35 cellular contexts compared by ENCODE assay signal in the genomic region with DNA sequence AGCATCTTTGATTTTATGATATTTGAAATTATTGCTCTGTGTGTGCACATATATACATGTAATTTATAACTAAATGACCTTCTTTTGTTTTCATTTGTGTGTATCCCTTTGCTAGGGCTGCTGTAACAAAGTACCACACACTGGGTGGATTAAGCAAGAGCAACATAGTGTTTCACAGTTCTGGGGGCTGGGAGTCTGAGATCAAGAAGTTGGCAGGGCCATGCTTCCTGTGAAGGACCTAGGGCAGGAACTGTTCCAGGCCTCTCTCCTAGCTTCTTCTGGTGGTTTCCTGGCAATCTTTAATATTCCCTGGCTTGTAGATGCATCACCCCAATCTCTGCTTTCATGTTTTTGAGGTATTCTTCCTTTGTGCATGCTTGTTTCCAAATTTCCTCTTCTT.
DNase-seq lines count a peak whose midpoint lies in the region; TF ChIP-seq lines count a peak whose summit lies in the region.
"Had no signal": no experiment of that assay in that cellular context is flagged by ENCODE, and none has a peak within 500 bp of the region (broad histone marks: within the 10 kb centered on the region; RNA-seq: fewer than 3 reads in every experiment).

No MANE protein-coding gene starts in this region.

- no peaks in the 10 kb centered on the region for H3K9me3 Mint-ChIP-seq in MCF 10A (ENCODE audit: unreplicated experiment)

- H3K27me3 Mint-ChIP-seq in MCF 10A (ENCODE audit: insufficient read depth, unreplicated experiment), result no peaks in the 10 kb centered on the region
- H3K27me3 Mint-ChIP-seq: B cell; CD4-positive, alpha-beta memory T cell; CD4-positive, alpha-beta T cell; CD4-positive, CD25-positive, alpha-beta regulatory T cell; CD8-positive, alpha-beta memory T cell had no signal

- CTCF ChIA-PET in MCF 10A (lab: Yijun Ruan, JAX) (interaction anchor here (1.5 kb wide), 1 partner anchor 15 kb away, joined by 4 read pairs; no protein-coding TSS in a partner anchor), mammary epithelial cell (lab: Charles Lee; ENCODE audit: low non-redundant PET) (no interaction called here)

- no peak overlapping the region for H3K9ac ChIP-seq in mammary epithelial cell (ENCODE audit: insufficient read depth, low read length)
- H3K9ac ChIP-seq: BLaER1; BLaER1 treated with 17β-estradiol and CSF1 and Interleukin-3, amounts not matched to agents 10 nM and 100 nM had no signal

- no peaks in the 10 kb centered on the region for H3K27me3 ChIP-seq in mammary epithelial cell (ENCODE audit: insufficient read depth, low read length)
- no peaks in the 10 kb centered on the region for H3K27me3 ChIP-seq in effector memory CD4-positive, alpha-beta T cell (replicated peaks; ENCODE audit: control insufficient read depth, insufficient read depth, low read length, poor library complexity, severe bottlenecking)
- H3K27me3 ChIP-seq: BE2C; BLaER1; BLaER1 treated with 17β-estradiol and CSF1 and Interleukin-3, amounts not matched to agents 10 nM and 100 nM had no signal

- no peak overlapping the region for H3K27ac ChIP-seq in mammary epithelial cell (ENCODE audit: insufficient read depth, low read depth, low read length)
- H3K27ac ChIP-seq in effector memory CD4-positive, alpha-beta T cell (ENCODE audit: insufficient read depth, low read length, poor library complexity, severe bottlenecking), result no peak overlapping the region
- H3K27ac ChIP-seq: 22Rv1; A549; BLaER1; BLaER1 treated with 17β-estradiol and CSF1 and Interleukin-3, amounts not matched to agents 10 nM and 100 nM; C4-2B had no signal

- no peaks in the 10 kb centered on the region for H3K9me3 ChIP-seq in mammary epithelial cell (replicated peaks; ENCODE audit: insufficient read depth, low read length)
- H3K9me3 ChIP-seq in effector memory CD4-positive, alpha-beta T cell (ENCODE audit: control insufficient read depth, low read length), result no peaks in the 10 kb centered on the region
- H3K9me3 ChIP-seq: A549; BE2C; BLaER1; BLaER1 treated with 17β-estradiol and CSF1 and Interleukin-3, amounts not matched to agents 10 nM and 100 nM; Caco-2 had no signal

- POLR2A ChIA-PET in MCF 10A (lab: Yijun Ruan, JAX), result no interaction called here

- H3K36me3 Mint-ChIP-seq in MCF 10A (ENCODE audit: insufficient read depth, unreplicated experiment), result no peaks in the 10 kb centered on the region
- H3K36me3 Mint-ChIP-seq: CD14-positive monocyte; CD4-positive, alpha-beta memory T cell; CD4-positive, CD25-positive, alpha-beta regulatory T cell; CD8-positive, alpha-beta T cell had no signal

- in situ Hi-C loops in mammary epithelial cell (cut with MboI; ENCODE audit: low sequenced_read_pairs in 2 of 2), result no loop called here

- H3K27ac Mint-ChIP-seq in MCF 10A (ENCODE audit: low read depth, unreplicated experiment), result no peak overlapping the region
- H3K27ac Mint-ChIP-seq: B cell; CD14-positive monocyte; CD4-positive, alpha-beta memory T cell; CD4-positive, alpha-beta T cell; CD4-positive, CD25-positive, alpha-beta regulatory T cell; CD8-positive, alpha-beta memory T cell; CD8-positive, alpha-beta T cell had no signal

- no peak overlapping the region for H3K4me3 ChIP-seq in mammary epithelial cell (replicated peaks in 1 of 3; ENCODE audit: insufficient read depth in 1 of 3, low read depth in 2 of 3, low read length in 3 of 3)
- no peak overlapping the region for H3K4me3 ChIP-seq in cardiac fibroblast (replicated peaks in 1 of 2; ENCODE audit: low read depth in 2 of 2, low read length in 2 of 2)
- no peak overlapping the region for H3K4me3 ChIP-seq in fibroblast of pulmonary artery (replicated peaks; ENCODE audit: low read depth, low read length)
- H3K4me3 ChIP-seq in effector memory CD4-positive, alpha-beta T cell (ENCODE audit: insufficient read depth, low read depth, low read length, poor library complexity, severe bottlenecking), result no peak overlapping the region
- H3K4me3 ChIP-seq: A549; BLaER1; BLaER1 treated with 17β-estradiol and CSF1 and Interleukin-3, amounts not matched to agents 10 nM and 100 nM had no signal

- H3K4me1 Mint-ChIP-seq in MCF 10A (ENCODE audit: insufficient read depth, unreplicated experiment), result peaks cover 4% of the 10 kb centered on the region
- H3K4me1 Mint-ChIP-seq: B cell; CD14-positive monocyte; CD4-positive, alpha-beta memory T cell; CD4-positive, CD25-positive, alpha-beta regulatory T cell; CD8-positive, alpha-beta memory T cell had no signal

- H3K4me1 ChIP-seq in mammary epithelial cell (ENCODE audit: insufficient read depth, low read length), result no peaks in the 10 kb centered on the region
- no peaks in the 10 kb centered on the region for H3K4me1 ChIP-seq in effector memory CD4-positive, alpha-beta T cell (ENCODE audit: control insufficient read depth, insufficient read depth, low read length, poor library complexity, severe bottlenecking)
- H3K4me1 ChIP-seq: A549; BE2C; BLaER1; BLaER1 treated with 17β-estradiol and CSF1 and Interleukin-3, amounts not matched to agents 10 nM and 100 nM; Caco-2 had no signal

- no peak overlapping the region for H3K4me2 ChIP-seq in mammary epithelial cell (ENCODE audit: insufficient read depth, low read depth, low read length)
- H3K4me2 ChIP-seq: A549; BLaER1; BLaER1 treated with 17β-estradiol and CSF1 and Interleukin-3, amounts not matched to agents 10 nM and 100 nM had no signal

- no TSS peak for BruUV-seq in MCF 10A (replicated peaks; lab: Mats Ljungman, UMichigan)
- no TSS peak for BruUV-seq in mammary epithelial cell (replicated peaks; lab: Mats Ljungman, UMichigan)

- dilution Hi-C loops in mammary epithelial cell (cut with HindIII; ENCODE audit: low sequenced_read_pairs), result no loop called here

- no peak overlapping the region for H3K4me3 Mint-ChIP-seq in MCF 10A (ENCODE audit: unreplicated experiment)
- H3K4me3 Mint-ChIP-seq: B cell; CD14-positive monocyte; CD4-positive, alpha-beta memory T cell; CD4-positive, alpha-beta T cell; CD4-positive, CD25-positive, alpha-beta regulatory T cell; CD8-positive, alpha-beta memory T cell; CD8-positive, alpha-beta T cell had no signal

- H4K20me1 ChIP-seq in mammary epithelial cell (ENCODE audit: insufficient read depth, low read length), result no peaks in the 10 kb centered on the region
- H4K20me1 ChIP-seq: BLaER1; BLaER1 treated with 17β-estradiol and CSF1 and Interleukin-3, amounts not matched to agents 10 nM and 100 nM had no signal

- TF ChIP-seq CTCF in MCF 10A (IDR thresholded peaks at IDR 0.05; ENCODE audit: unreplicated experiment), result no peak
- TF ChIP-seq CTCF in mammary epithelial cell (conservative IDR thresholded peaks at IDR 0.05 in 1 of 2, IDR thresholded peaks at IDR 0.05 in 1 of 2; ENCODE audit: extremely low read depth in 1 of 2, insufficient read depth in 1 of 2, low read depth in 1 of 2, low read length in 2 of 2), result no peak
- no peak for TF ChIP-seq CTCF in cardiac fibroblast (IDR thresholded peaks at IDR 0.05; ENCODE audit: low read depth, low read length)
- no peak for TF ChIP-seq CTCF in fibroblast of pulmonary artery (IDR thresholded peaks at IDR 0.05; ENCODE audit: low read length, missing control alignments)

- no peak overlapping the region for H2AFZ ChIP-seq in mammary epithelial cell (ENCODE audit: low read depth, low read length)

- intact Hi-C loops in MCF 10A (cut with micrococcal nuclease), result no loop called here
- intact Hi-C loops in mammary epithelial cell (cut with micrococcal nuclease), result no loop called here

- no peaks in the 10 kb centered on the region for H3K36me3 ChIP-seq in mammary epithelial cell (ENCODE audit: insufficient read depth, low read length)
- no peaks in the 10 kb centered on the region for H3K36me3 ChIP-seq in effector memory CD4-positive, alpha-beta T cell (ENCODE audit: control insufficient read depth, insufficient read depth, low read length)
- H3K36me3 ChIP-seq: BE2C; BLaER1; BLaER1 treated with 17β-estradiol and CSF1 and Interleukin-3, amounts not matched to agents 10 nM and 100 nM had no signal

- no peaks in the 10 kb centered on the region for H3K79me2 ChIP-seq in mammary epithelial cell (ENCODE audit: insufficient read depth, low read length)

- DNase-seq in MCF 10A (ENCODE audit: unreplicated experiment) (peak; percentile 13), mammary epithelial cell (no peak), HT1080 (ENCODE audit: low read depth) (peak; percentile 13), cardiac fibroblast (ENCODE audit: low read depth in 2 of 2) (peak; percentile 37 to 87), fibroblast of pulmonary artery (ENCODE audit: low read depth) (peak; percentile 85), OCI-M2 (lab: John Stamatoyannopoulos, UW; ENCODE audit: unreplicated experiment) (no peak), NAMALWA (ENCODE audit: low spot score) (no peak)
- DNase-seq in effector memory CD4-positive, alpha-beta T cell, result no peak
- DNase-seq: 8988T; ACHN; AML-193; BE2C; C1 segment of cervical spinal cord; Caco-2; Calu3; CD4-positive, alpha-beta memory T cell; CD4-positive, alpha-beta T cell; CD4-positive, CD25-positive, alpha-beta regulatory T cell; CD8-positive, alpha-beta memory T cell; CD8-positive, alpha-beta T cell; COR-L47; DMS 273 treated with DMSO at 0.1 percent for 48 hours; DMS153; DMS53; DMS79; DMS79 treated with DMSO at 0.1 percent for 48 hours; DND-41; EL had no signal

Comparison
In these comparisons a context has a peak if more than half of its experiments do, and no peak if none do; other contexts are left out.
1. DNase-seq: peak in MCF 10A (single experiment), HT1080 (single experiment), cardiac fibroblast (2 of 2) and fibroblast of pulmonary artery (single experiment); none in mammary epithelial cell (single experiment), OCI-M2 (single experiment), effector memory CD4-positive, alpha-beta T cell (0 of 3) and NAMALWA (single experiment).